Comparison of ENCODE assay signal across 1 cellular context in the genomic region with DNA sequence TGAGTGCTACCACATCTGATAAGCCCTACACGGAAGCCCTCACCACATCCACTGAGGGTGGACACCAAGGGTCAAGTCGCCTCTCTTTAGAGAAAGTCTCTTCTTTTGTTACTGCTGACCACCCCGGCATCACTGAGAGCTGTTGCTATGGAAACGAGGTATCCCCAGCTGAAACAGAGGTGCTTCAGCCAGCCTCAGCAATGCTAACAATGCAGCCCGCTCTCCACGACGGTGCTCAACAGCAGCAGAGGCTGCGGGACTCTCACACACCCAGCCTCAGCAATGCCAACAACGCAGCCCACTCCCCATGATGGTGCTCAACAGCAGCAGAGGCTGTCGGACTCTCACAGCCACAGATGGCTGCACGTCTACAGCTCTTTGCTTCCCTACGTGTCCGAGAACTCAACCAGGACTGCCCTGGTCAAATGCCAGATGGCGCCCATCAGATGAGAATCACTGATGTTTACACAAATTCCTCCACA.
TF ChIP-seq lines count a peak whose summit lies in the region.

No MANE protein-coding gene starts in this region.

TF ChIP-seq in WTC11, 78 proteins besides CTCF, POLR2A, EP300 and RAD21 (continued from another document):
- TF ChIP-seq, protein P1, sequence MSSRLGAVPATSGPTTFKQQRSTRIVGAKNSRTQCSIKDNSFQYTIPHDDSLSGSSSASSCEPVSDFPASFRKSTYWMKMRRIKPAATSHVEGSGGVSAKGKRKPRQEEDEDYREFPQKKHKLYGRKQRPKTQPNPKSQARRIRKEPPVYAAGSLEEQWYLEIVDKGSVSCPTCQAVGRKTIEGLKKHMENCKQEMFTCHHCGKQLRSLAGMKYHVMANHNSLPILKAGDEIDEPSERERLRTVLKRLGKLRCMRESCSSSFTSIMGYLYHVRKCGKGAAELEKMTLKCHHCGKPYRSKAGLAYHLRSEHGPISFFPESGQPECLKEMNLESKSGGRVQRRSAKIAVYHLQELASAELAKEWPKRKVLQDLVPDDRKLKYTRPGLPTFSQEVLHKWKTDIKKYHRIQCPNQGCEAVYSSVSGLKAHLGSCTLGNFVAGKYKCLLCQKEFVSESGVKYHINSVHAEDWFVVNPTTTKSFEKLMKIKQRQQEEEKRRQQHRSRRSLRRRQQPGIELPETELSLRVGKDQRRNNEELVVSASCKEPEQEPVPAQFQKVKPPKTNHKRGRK (CRISPR knock-in tag; IDR thresholded peaks at IDR 0.05; ENCODE audit: borderline replicate concordance): no peak
- TF ChIP-seq FOXJ3 (CRISPR knock-in tag; IDR thresholded peaks at IDR 0.05; ENCODE audit: borderline replicate concordance): no peak
TF ChIP-seq in WTC11: peak in this region for 0.
